8 cellular contexts compared by ENCODE assay signal in genomic region chr11:94238154-94238735, GRCh38.
DNase-seq lines count a peak whose midpoint lies in the region; TF ChIP-seq lines count a peak whose summit lies in the region.
"Not testable (repeated sequence)": the region's sequence is repeated elsewhere in the genome, so short reads cannot be mapped to it uniquely, and the experiment has no call there.

No MANE protein-coding gene starts in this region.

- not testable (repeated sequence) for H3K27me3 ChIP-seq in H7 (ENCODE audit: control insufficient read depth, insufficient read depth, low read length); endodermal cell (ENCODE audit: control insufficient read depth, insufficient read depth, low read length, poor library complexity, severe bottlenecking); iPS-15b (ENCODE audit: control insufficient read depth, insufficient read depth, low read length); neuronal stem cell (ENCODE audit: control insufficient read depth in 3 of 3, insufficient read depth in 3 of 3, low read depth in 1 of 3, low read length in 3 of 3)

- H3K9me3 Mint-ChIP-seq in T-helper 2 cell treated with Interferon-gamma antibody and Interleukin-4, amounts not matched to agents 5 μg/mL and 100 μg/mL, for 36 hours; activated T-helper 2 cell treated with anti-CD3 and anti-CD28 coated beads, Interferon-gamma antibody, Interleukin-2, Interleukin-4, amounts not matched to agents 10 μg/mL and 5 μg/mL and 100 μg/mL, durations not matched to agents 14 hours and 24 hours and 36 hours; endodermal cell: not testable (repeated sequence)

- H4K8ac ChIP-seq in neuronal stem cell (ENCODE audit: low read depth, low read length) = not testable (repeated sequence)

- not testable (repeated sequence) for H4K91ac ChIP-seq in neuronal stem cell (ENCODE audit: low read depth, low read length, poor library complexity)

- peak overlapping the region; percentile 72 for H2AFZ ChIP-seq in neuronal stem cell (ENCODE audit: low read length)

- not testable (repeated sequence) for H2BK5ac ChIP-seq in neuronal stem cell (ENCODE audit: low read length)

- H3K4me3 ChIP-seq in H7 (ENCODE audit: insufficient read depth, low read depth, low read length) (peak overlapping the region; percentile 12), iPS-15b (ENCODE audit: low read depth, low read length) (peak overlapping the region; percentile 42)
- H3K4me3 ChIP-seq in endodermal cell (ENCODE audit: low read length); neuronal stem cell (ENCODE audit: low read length in 2 of 2): not testable (repeated sequence)

- not testable (repeated sequence) for H2AK5ac ChIP-seq in neuronal stem cell (ENCODE audit: low read depth, low read length)

- not testable (repeated sequence) for H3K79me1 ChIP-seq in neuronal stem cell (ENCODE audit: low read depth, low read length)

- not testable (repeated sequence) for H3K4me1 ChIP-seq in endodermal cell (ENCODE audit: control insufficient read depth, insufficient read depth, low read length); iPS-15b (ENCODE audit: control insufficient read depth, insufficient read depth, low read length); neuronal stem cell (ENCODE audit: control insufficient read depth in 2 of 2, insufficient read depth in 1 of 2, low read depth in 1 of 2, low read length in 2 of 2)

- not testable (repeated sequence) for H2BK15ac ChIP-seq in neuronal stem cell (ENCODE audit: low read length)

- H3K27ac Mint-ChIP-seq in T-helper 2 cell treated with Interferon-gamma antibody and Interleukin-4, amounts not matched to agents 5 μg/mL and 100 μg/mL, for 36 hours; activated T-helper 2 cell treated with anti-CD3 and anti-CD28 coated beads, Interferon-gamma antibody, Interleukin-2, Interleukin-4, amounts not matched to agents 10 μg/mL and 5 μg/mL and 100 μg/mL, durations not matched to agents 14 hours and 24 hours and 36 hours; endodermal cell: not testable (repeated sequence)

- peak overlapping the region; percentile 76 for H3K18ac ChIP-seq in neuronal stem cell (ENCODE audit: low read length)

- not testable (repeated sequence) for H3K4ac ChIP-seq in neuronal stem cell (ENCODE audit: low read length)

- intact Hi-C loops in activated T-helper 2 cell treated with anti-CD3 and anti-CD28 coated beads, Interferon-gamma antibody, Interleukin-2, Interleukin-4, amounts not matched to agents 10 μg/mL and 5 μg/mL and 100 μg/mL, durations not matched to agents 14 hours and 24 hours and 36 hours (cut with micrococcal nuclease) = not testable (repeated sequence)

- not testable (repeated sequence) for DNase-seq in H7; neuronal stem cell (ENCODE audit: low spot score)
- DNase-seq in T-helper 2 cell treated with Interferon-gamma antibody and Interleukin-4, amounts not matched to agents 5 μg/mL and 100 μg/mL, for 36 hours (ENCODE audit: low spot score) = peak; percentile 9
- DNase-seq in activated T-helper 2 cell treated with anti-CD3 and anti-CD28 coated beads, Interferon-gamma antibody, Interleukin-2, Interleukin-4, amounts not matched to agents 10 μg/mL and 5 μg/mL and 100 μg/mL, durations not matched to agents 14 hours and 24 hours and 36 hours (ENCODE audit: low spot score) = peak; percentile 18
- DNase-seq in endodermal cell (peak; percentile 41), ureter (ENCODE audit: low spot score) (peak; percentile 64)
- peak; percentile 16 for DNase-seq in stimulated activated CD4-positive, alpha-beta T cell treated with anti-CD3 and anti-CD28 coated beads, Interleukin-4, amount 100 ng/mL, for 1 hour

- H2BK12ac ChIP-seq in neuronal stem cell (ENCODE audit: low read length) = not testable (repeated sequence)

- H3K27me3 Mint-ChIP-seq in T-helper 2 cell treated with Interferon-gamma antibody and Interleukin-4, amounts not matched to agents 5 μg/mL and 100 μg/mL, for 36 hours (ENCODE audit: low read depth); activated T-helper 2 cell treated with anti-CD3 and anti-CD28 coated beads, Interferon-gamma antibody, Interleukin-2, Interleukin-4, amounts not matched to agents 10 μg/mL and 5 μg/mL and 100 μg/mL, durations not matched to agents 14 hours and 24 hours and 36 hours (ENCODE audit: low read depth); endodermal cell (ENCODE audit: insufficient read depth): not testable (repeated sequence)

- not testable (repeated sequence) for H3K36me3 ChIP-seq in H7 (replicated peaks; ENCODE audit: control insufficient read depth, insufficient read depth, low read length); endodermal cell (ENCODE audit: control insufficient read depth, insufficient read depth, low read length); iPS-15b (ENCODE audit: control insufficient read depth, insufficient read depth, low read length); neuronal stem cell (replicated peaks in 1 of 2; ENCODE audit: control insufficient read depth in 2 of 2, insufficient read depth in 2 of 2, low read length in 2 of 2)

- not testable (repeated sequence) for H3K14ac ChIP-seq in neuronal stem cell (ENCODE audit: low read length)

- H3K27ac ChIP-seq in endodermal cell (ENCODE audit: low read depth, low read length); neuronal stem cell (replicated peaks; ENCODE audit: low read length): not testable (repeated sequence)

- not testable (repeated sequence) for H3K4me3 Mint-ChIP-seq in T-helper 2 cell treated with Interferon-gamma antibody and Interleukin-4, amounts not matched to agents 5 μg/mL and 100 μg/mL, for 36 hours; activated T-helper 2 cell treated with anti-CD3 and anti-CD28 coated beads, Interferon-gamma antibody, Interleukin-2, Interleukin-4, amounts not matched to agents 10 μg/mL and 5 μg/mL and 100 μg/mL, durations not matched to agents 14 hours and 24 hours and 36 hours (ENCODE audit: low read depth); endodermal cell

- not testable (repeated sequence) for H3K9ac ChIP-seq in endodermal cell (ENCODE audit: extremely low read depth, low read length, poor library complexity, severe bottlenecking); iPS-15b (ENCODE audit: low read depth, low read length); neuronal stem cell (ENCODE audit: low read depth, low read length, poor library complexity)

- 88 to 91% methylated on average over 24 of the region's 24 CpGs for WGBS in endodermal cell (ENCODE audit: insufficient coverage in 1 of 2, insufficient read length in 1 of 2), 2 experiments
- WGBS in neuronal stem cell (ENCODE audit: extremely low coverage in 2 of 2, insufficient read length in 2 of 2, insufficient replicate concordance in 1 of 2), 2 donors = no CpG with 5 or more reads among the region's 24 CpGs

- not testable (repeated sequence) for H3K23ac ChIP-seq in neuronal stem cell (ENCODE audit: low read depth, low read length, poor library complexity)

- not testable (repeated sequence) for TF ChIP-seq CTCF in endodermal cell (conservative IDR thresholded peaks at IDR 0.05)

- not testable (repeated sequence) for H3K9me3 ChIP-seq in endodermal cell (ENCODE audit: control insufficient read depth, low read length); iPS-15b (ENCODE audit: control insufficient read depth, insufficient read depth, low read length); neuronal stem cell (replicated peaks in 1 of 2; ENCODE audit: control insufficient read depth in 2 of 2, insufficient read depth in 1 of 2, low read depth in 1 of 2, low read length in 2 of 2)

- H3K36me3 Mint-ChIP-seq in T-helper 2 cell treated with Interferon-gamma antibody and Interleukin-4, amounts not matched to agents 5 μg/mL and 100 μg/mL, for 36 hours (ENCODE audit: low read depth); activated T-helper 2 cell treated with anti-CD3 and anti-CD28 coated beads, Interferon-gamma antibody, Interleukin-2, Interleukin-4, amounts not matched to agents 10 μg/mL and 5 μg/mL and 100 μg/mL, durations not matched to agents 14 hours and 24 hours and 36 hours (ENCODE audit: low read depth); endodermal cell (ENCODE audit: low read depth): not testable (repeated sequence)

- H2BK120ac ChIP-seq in neuronal stem cell (ENCODE audit: low read depth, low read length) = not testable (repeated sequence)

- H3K4me1 Mint-ChIP-seq in T-helper 2 cell treated with Interferon-gamma antibody and Interleukin-4, amounts not matched to agents 5 μg/mL and 100 μg/mL, for 36 hours (ENCODE audit: low read depth); activated T-helper 2 cell treated with anti-CD3 and anti-CD28 coated beads, Interferon-gamma antibody, Interleukin-2, Interleukin-4, amounts not matched to agents 10 μg/mL and 5 μg/mL and 100 μg/mL, durations not matched to agents 14 hours and 24 hours and 36 hours (ENCODE audit: low read depth); endodermal cell: not testable (repeated sequence)

- not testable (repeated sequence) for H3K4me2 ChIP-seq in neuronal stem cell (ENCODE audit: insufficient read depth, low read length, poor library complexity, severe bottlenecking)
